Comparison of ENCODE assay signal across 28 cellular contexts in genomic region chr12:26507613-26508012, GRCh38.
"Had no signal": no experiment of that assay in that cellular context is flagged by ENCODE, and none has a peak within 500 bp of the region (broad histone marks: within the 10 kb centered on the region; RNA-seq: fewer than 3 reads in every experiment).

No MANE protein-coding gene starts in this region.

- H3K4me1 ChIP-seq: left ventricle myocardium inferior, neural progenitor cell, parathyroid adenoma, psoas muscle, right atrium auricular region, right lobe of liver, stomach, testis, thyroid gland, transverse colon, upper lobe of right lung had no signal

- H2AFZ ChIP-seq: neural progenitor cell, parathyroid adenoma had no signal

- H3K9ac ChIP-seq: neural progenitor cell, parathyroid adenoma had no signal

- H3K9me3 ChIP-seq: left ventricle myocardium inferior, neutrophil, psoas muscle, right atrium auricular region, right lobe of liver, stomach, testis, thyroid gland, transverse colon, upper lobe of right lung had no signal

- H3K4me2 ChIP-seq: neural progenitor cell had no signal

- H3K79me2 ChIP-seq: parathyroid adenoma had no signal

- H3K4me3 Mint-ChIP-seq: immature natural killer cell; mesothelial cell of epicardium; naive B cell; natural killer cell; nephron progenitor cell; neural progenitor cell; stimulated activated naive B cell treated with anti-CD40 and anti-IgM and Interleukin-4, amounts not matched to agents 10 μg/mL and 1 μg/mL and 100 μg/mL, for 72 hours had no signal

- ATAC-seq: natural killer cell; psoas muscle; right lobe of liver; stimulated activated naive B cell treated with anti-CD40 and anti-IgM and Interleukin-4, amounts not matched to agents 10 μg/mL and 1 μg/mL and 100 μg/mL, for 72 hours; stimulated activated naive CD8-positive, alpha-beta T cell treated with anti-CD3 and anti-CD28 coated beads, Interleukin-15, Interleukin-2, amounts not matched to agents 100 U/mL and 50 U/mL, for 24 hours; upper lobe of right lung had no signal

- H3K4me1 Mint-ChIP-seq: immature natural killer cell, mesothelial cell of epicardium, naive B cell, natural killer cell had no signal

- H3K9me3 Mint-ChIP-seq: immature natural killer cell; naive B cell; natural killer cell; nephron progenitor cell; neural progenitor cell; stimulated activated naive B cell treated with anti-CD40 and anti-IgM and Interleukin-4, amounts not matched to agents 10 μg/mL and 1 μg/mL and 100 μg/mL, for 72 hours had no signal

- H3K4me3 ChIP-seq: left ventricle myocardium inferior, lung, neural progenitor cell, psoas muscle, right atrium auricular region, right lobe of liver, stomach, testis, thyroid gland, transverse colon, upper lobe of right lung had no signal

- H3K27me3 Mint-ChIP-seq: naive B cell; stimulated activated naive B cell treated with anti-CD40 and anti-IgM and Interleukin-4, amounts not matched to agents 10 μg/mL and 1 μg/mL and 100 μg/mL, for 72 hours had no signal

- H3K36me3 Mint-ChIP-seq: natural killer cell, neural progenitor cell had no signal

- H3K27me3 ChIP-seq: neural progenitor cell, neutrophil, right atrium auricular region, right lobe of liver, stomach, testis, thyroid gland, transverse colon, upper lobe of right lung had no signal

- H3K27ac Mint-ChIP-seq: immature natural killer cell; mesothelial cell of epicardium; natural killer cell; nephron progenitor cell; neural progenitor cell; stimulated activated naive B cell treated with anti-CD40 and anti-IgM and Interleukin-4, amounts not matched to agents 10 μg/mL and 1 μg/mL and 100 μg/mL, for 72 hours had no signal

- DNase-seq: hippocampal formation; immature natural killer cell; kidney; left ventricle myocardium inferior; mesendoderm; naive B cell; natural killer cell; nephron progenitor cell; occipital lobe; psoas muscle; right lobe of liver; stimulated activated CD4-positive, alpha-beta T cell treated with anti-CD3 and anti-CD28 coated beads, Interleukin-12 subunit alpha, Interleukin-12 subunit beta, amount 100 ng/mL, for 4 hours; stimulated activated CD4-positive, alpha-beta T cell treated with anti-CD3 and anti-CD28 coated beads, Interleukin-15, amount 100 ng/mL, for 24 hours; stimulated activated CD4-positive, alpha-beta T cell treated with anti-CD3 and anti-CD28 coated beads, Interleukin-2, amount 100 ng/mL, for 24 hours; stimulated activated CD4-positive, alpha-beta T cell treated with anti-CD3 and anti-CD28 coated beads, Interleukin-4, amount 100 ng/mL, for 1 hour; stimulated activated naive B cell treated with anti-CD40 and anti-IgM and Interleukin-4, amounts not matched to agents 10 μg/mL and 1 μg/mL and 100 μg/mL, for 72 hours; stimulated activated naive CD8-positive, alpha-beta T cell treated with anti-CD3 and anti-CD28 coated beads, Interleukin-15, Interleukin-2, amounts not matched to agents 100 U/mL and 50 U/mL, for 24 hours; stomach; testis; thyroid gland; transverse colon; upper lobe of right lung had no signal

- H3K27ac ChIP-seq: left ventricle myocardium inferior, neural progenitor cell, neutrophil, parathyroid adenoma, psoas muscle, right atrium auricular region, right lobe of liver, stomach, testis, thyroid gland, transverse colon, upper lobe of right lung had no signal

- H3K36me3 ChIP-seq: left ventricle myocardium inferior, neural progenitor cell, neutrophil, right atrium auricular region, stomach, thyroid gland, transverse colon, upper lobe of right lung had no signal
